1 cellular context compared by ENCODE assay signal in the genomic region with DNA sequence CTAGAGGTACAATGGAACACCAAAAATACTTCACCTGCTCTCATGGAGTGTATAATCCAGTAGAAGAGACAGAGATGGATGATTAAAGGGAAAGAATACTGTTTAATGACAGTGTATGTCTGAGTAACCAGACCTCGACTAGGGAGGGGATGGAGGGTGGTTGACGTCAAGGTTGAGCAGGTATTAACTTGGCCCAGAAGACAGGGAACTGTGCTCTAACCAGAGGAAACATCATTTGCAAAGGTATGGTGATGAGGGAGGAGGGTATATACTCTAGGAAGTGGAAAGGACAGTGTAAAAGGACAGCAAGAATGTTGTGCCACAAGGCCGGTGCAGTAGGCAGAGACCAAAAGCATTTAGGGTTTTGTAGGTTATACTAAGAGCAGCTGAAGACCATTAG.
TF ChIP-seq lines count a peak whose summit lies in the region.

No MANE protein-coding gene starts in this region.

TF ChIP-seq in GM12878, 131 proteins besides CTCF, POLR2A, EP300 and RAD21:
- no peak for TF ChIP-seq NFIC (IDR thresholded peaks at IDR 0.05; ENCODE audit: low read depth, low read length)
- TF ChIP-seq BMI1 (IDR thresholded peaks at IDR 0.05; ENCODE audit: borderline replicate concordance): 0 out of 2 replicates have a peak, but pooled peaks have one; percentile 17
- peak; percentile 39 for TF ChIP-seq POLR2AphosphoS5 (IDR thresholded peaks at IDR 0.05; ENCODE audit: low read length)
- 0 out of 2 replicates have a peak, but pooled peaks have one; percentile 29 for TF ChIP-seq LARP7 (IDR thresholded peaks at IDR 0.05)
- TF ChIP-seq, protein P1, sequence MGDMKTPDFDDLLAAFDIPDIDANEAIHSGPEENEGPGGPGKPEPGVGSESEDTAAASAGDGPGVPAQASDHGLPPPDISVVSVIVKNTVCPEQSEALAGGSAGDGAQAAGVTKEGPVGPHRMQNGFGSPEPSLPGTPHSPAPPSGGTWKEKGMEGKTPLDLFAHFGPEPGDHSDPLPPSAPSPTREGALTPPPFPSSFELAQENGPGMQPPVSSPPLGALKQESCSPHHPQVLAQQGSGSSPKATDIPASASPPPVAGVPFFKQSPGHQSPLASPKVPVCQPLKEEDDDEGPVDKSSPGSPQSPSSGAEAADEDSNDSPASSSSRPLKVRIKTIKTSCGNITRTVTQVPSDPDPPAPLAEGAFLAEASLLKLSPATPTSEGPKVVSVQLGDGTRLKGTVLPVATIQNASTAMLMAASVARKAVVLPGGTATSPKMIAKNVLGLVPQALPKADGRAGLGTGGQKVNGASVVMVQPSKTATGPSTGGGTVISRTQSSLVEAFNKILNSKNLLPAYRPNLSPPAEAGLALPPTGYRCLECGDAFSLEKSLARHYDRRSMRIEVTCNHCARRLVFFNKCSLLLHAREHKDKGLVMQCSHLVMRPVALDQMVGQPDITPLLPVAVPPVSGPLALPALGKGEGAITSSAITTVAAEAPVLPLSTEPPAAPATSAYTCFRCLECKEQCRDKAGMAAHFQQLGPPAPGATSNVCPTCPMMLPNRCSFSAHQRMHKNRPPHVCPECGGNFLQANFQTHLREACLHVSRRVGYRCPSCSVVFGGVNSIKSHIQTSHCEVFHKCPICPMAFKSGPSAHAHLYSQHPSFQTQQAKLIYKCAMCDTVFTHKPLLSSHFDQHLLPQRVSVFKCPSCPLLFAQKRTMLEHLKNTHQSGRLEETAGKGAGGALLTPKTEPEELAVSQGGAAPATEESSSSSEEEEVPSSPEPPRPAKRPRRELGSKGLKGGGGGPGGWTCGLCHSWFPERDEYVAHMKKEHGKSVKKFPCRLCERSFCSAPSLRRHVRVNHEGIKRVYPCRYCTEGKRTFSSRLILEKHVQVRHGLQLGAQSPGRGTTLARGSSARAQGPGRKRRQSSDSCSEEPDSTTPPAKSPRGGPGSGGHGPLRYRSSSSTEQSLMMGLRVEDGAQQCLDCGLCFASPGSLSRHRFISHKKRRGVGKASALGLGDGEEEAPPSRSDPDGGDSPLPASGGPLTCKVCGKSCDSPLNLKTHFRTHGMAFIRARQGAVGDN (IDR thresholded peaks at IDR 0.05): peak; percentile 53
- TF ChIP-seq HDGF (IDR thresholded peaks at IDR 0.05): peak; percentile 68; the same call in 1 of the 2 replicates
- 0 out of 2 replicates have a peak, but pooled peaks have one; percentile 11 for TF ChIP-seq SMAD5 (IDR thresholded peaks at IDR 0.05; ENCODE audit: low read depth)
- no peak for TF ChIP-seq SMC3 (IDR thresholded peaks at IDR 0.05; ENCODE audit: borderline replicate concordance, low read length)
- TF ChIP-seq, protein P2, sequence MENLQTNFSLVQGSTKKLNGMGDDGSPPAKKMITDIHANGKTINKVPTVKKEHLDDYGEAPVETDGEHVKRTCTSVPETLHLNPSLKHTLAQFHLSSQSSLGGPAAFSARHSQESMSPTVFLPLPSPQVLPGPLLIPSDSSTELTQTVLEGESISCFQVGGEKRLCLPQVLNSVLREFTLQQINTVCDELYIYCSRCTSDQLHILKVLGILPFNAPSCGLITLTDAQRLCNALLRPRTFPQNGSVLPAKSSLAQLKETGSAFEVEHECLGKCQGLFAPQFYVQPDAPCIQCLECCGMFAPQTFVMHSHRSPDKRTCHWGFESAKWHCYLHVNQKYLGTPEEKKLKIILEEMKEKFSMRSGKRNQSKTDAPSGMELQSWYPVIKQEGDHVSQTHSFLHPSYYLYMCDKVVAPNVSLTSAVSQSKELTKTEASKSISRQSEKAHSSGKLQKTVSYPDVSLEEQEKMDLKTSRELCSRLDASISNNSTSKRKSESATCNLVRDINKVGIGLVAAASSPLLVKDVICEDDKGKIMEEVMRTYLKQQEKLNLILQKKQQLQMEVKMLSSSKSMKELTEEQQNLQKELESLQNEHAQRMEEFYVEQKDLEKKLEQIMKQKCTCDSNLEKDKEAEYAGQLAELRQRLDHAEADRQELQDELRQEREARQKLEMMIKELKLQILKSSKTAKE (IDR thresholded peaks at IDR 0.05; ENCODE audit: low read depth, poor library complexity, severe bottlenecking): no peak
- TF ChIP-seq, protein P3, sequence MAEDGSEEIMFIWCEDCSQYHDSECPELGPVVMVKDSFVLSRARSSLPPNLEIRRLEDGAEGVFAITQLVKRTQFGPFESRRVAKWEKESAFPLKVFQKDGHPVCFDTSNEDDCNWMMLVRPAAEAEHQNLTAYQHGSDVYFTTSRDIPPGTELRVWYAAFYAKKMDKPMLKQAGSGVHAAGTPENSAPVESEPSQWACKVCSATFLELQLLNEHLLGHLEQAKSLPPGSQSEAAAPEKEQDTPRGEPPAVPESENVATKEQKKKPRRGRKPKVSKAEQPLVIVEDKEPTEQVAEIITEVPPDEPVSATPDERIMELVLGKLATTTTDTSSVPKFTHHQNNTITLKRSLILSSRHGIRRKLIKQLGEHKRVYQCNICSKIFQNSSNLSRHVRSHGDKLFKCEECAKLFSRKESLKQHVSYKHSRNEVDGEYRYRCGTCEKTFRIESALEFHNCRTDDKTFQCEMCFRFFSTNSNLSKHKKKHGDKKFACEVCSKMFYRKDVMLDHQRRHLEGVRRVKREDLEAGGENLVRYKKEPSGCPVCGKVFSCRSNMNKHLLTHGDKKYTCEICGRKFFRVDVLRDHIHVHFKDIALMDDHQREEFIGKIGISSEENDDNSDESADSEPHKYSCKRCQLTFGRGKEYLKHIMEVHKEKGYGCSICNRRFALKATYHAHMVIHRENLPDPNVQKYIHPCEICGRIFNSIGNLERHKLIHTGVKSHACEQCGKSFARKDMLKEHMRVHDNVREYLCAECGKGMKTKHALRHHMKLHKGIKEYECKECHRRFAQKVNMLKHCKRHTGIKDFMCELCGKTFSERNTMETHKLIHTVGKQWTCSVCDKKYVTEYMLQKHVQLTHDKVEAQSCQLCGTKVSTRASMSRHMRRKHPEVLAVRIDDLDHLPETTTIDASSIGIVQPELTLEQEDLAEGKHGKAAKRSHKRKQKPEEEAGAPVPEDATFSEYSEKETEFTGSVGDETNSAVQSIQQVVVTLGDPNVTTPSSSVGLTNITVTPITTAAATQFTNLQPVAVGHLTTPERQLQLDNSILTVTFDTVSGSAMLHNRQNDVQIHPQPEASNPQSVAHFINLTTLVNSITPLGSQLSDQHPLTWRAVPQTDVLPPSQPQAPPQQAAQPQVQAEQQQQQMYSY (CRISPR knock-in tag; IDR thresholded peaks at IDR 0.05): 0 out of 2 replicates have a peak, but pooled peaks have one; percentile 13
- TF ChIP-seq IKZF1 (conservative IDR thresholded peaks at IDR 0.05): 0 out of 2 replicates have a peak, but pooled peaks have one; percentile 4
- TF ChIP-seq RUNX3 (IDR thresholded peaks at IDR 0.05; ENCODE audit: low read length): peak; percentile 7; the same call in 1 of the 2 replicates
TF ChIP-seq in GM12878: peak in this region for 9.
